In genomic region chr17:80146121-80147034, GRCh38 we compare ENCODE assay signal across 8 cellular contexts. TPM values are rescaled to one million over a fixed set of nuclear protein-coding genes. Genes with fewer than 3 reads are reported as not detected.
DNase-seq lines count a peak whose midpoint lies in the region; ATAC-seq, FAIRE-seq and TF ChIP-seq lines count a peak whose summit lies in the region.

No MANE protein-coding gene starts in this region.

- no peaks in the 10 kb centered on the region for H3K9me3 Mint-ChIP-seq in T-cell

- H3K36me3 Mint-ChIP-seq in T-cell = peaks cover 4% of the 10 kb centered on the region

- peak overlapping the region; percentile 96 for H3K27ac Mint-ChIP-seq in T-cell

- BruUV-seq in endothelial cell of umbilical vein (replicated peaks; lab: Mats Ljungman, UMichigan) = no TSS peak

- peaks cover 36 to 46% (median 42%) of the 10 kb centered on the region in 3 donors for H3K4me1 Mint-ChIP-seq in T-cell

- H4K20me1 ChIP-seq in DND-41 (ENCODE audit: insufficient read depth, low read length) (peaks cover 49% of the 10 kb centered on the region), endothelial cell of umbilical vein (replicated peaks; ENCODE audit: control insufficient read depth, extremely low read depth, insufficient read depth, low read length) (peaks cover 2% of the 10 kb centered on the region)

- DNase-seq in DND-41 = peak; percentile 31
- DNase-seq in GM20000 (ENCODE audit: low spot score) = peak; percentile 62
- no peak for DNase-seq in HL-60 (ENCODE audit: low read depth in 1 of 2, low spot score in 1 of 2)
- DNase-seq in T-cell = peak in 10 of 34 experiments; percentile 5 to 19 (median 10)
- DNase-seq in endothelial cell of umbilical vein (ENCODE audit: low read depth, low spot score) = peak; percentile 27
- DNase-seq in effector CD4-positive, alpha-beta T cell = no peak
- DNase-seq in activated CD4-positive, CD25-positive, alpha-beta regulatory T cell treated with anti-CD3 and anti-CD28 coated beads, Interleukin-2, amount 50 U/mL, for 72 hours = no peak

- H3K4me1 ChIP-seq in DND-41 (ENCODE audit: insufficient read depth, low read length) (peaks cover 52% of the 10 kb centered on the region), endothelial cell of umbilical vein (ENCODE audit: control insufficient read depth, extremely low read depth, insufficient read depth, low read length) (peaks cover 17% of the 10 kb centered on the region), muscle layer of colon (ENCODE audit: insufficient read depth, low read length) (peaks cover 16% of the 10 kb centered on the region)

- H3K9me1 ChIP-seq in endothelial cell of umbilical vein (replicated peaks; ENCODE audit: control insufficient read depth, extremely low read depth, insufficient read depth, low read length) = no peaks in the 10 kb centered on the region

- H3K4me2 ChIP-seq in DND-41 (ENCODE audit: insufficient read depth, low read length) (peak overlapping the region; percentile 88), endothelial cell of umbilical vein (ENCODE audit: insufficient read depth, low read length) (peak overlapping the region; percentile 86)

- no peaks in the 10 kb centered on the region for H3K27me3 ChIP-seq in DND-41 (ENCODE audit: insufficient read depth, low read length, poor library complexity)
- no peaks in the 10 kb centered on the region for H3K27me3 ChIP-seq in HL-60 (ENCODE audit: insufficient read depth, poor library complexity, severe bottlenecking)
- H3K27me3 ChIP-seq in endothelial cell of umbilical vein (ENCODE audit: control insufficient read depth in 2 of 2, insufficient read depth in 2 of 2, low read length in 2 of 2) = no peaks in the 10 kb centered on the region
- H3K27me3 ChIP-seq in muscle layer of colon (ENCODE audit: control insufficient read depth in 1 of 2, insufficient read depth in 2 of 2, low read length in 2 of 2) = no peaks in the 10 kb centered on the region

- POLR2A ChIA-PET in T-cell (lab: Charles Lee) (interaction anchor here in 1 of 2 donors (0.6 kb wide), 1 partner anchor 176 kb away, joined by 8 read pairs; no protein-coding TSS in a partner anchor), endothelial cell of umbilical vein (lab: Charles Lee) (interaction anchor here (0.6 to 1.6 kb wide), 5 partner anchors 10 to 249 kb away, joined by 3 to 7 read pairs (median 4); partner anchors contain the start of gene GAA)

- no peak for TF ChIP-seq POLR2A in endothelial cell of umbilical vein (IDR thresholded peaks at IDR 0.05; ENCODE audit: low read depth, low read length)

- H3K36me3 ChIP-seq in DND-41 (ENCODE audit: insufficient read depth, low read length) (peaks cover 44% of the 10 kb centered on the region), endothelial cell of umbilical vein (ENCODE audit: control insufficient read depth in 2 of 2, extremely low read depth in 1 of 2, insufficient read depth in 2 of 2, low read length in 2 of 2) (peaks cover 4 to 12% of the 10 kb centered on the region in 2 experiments), muscle layer of colon (ENCODE audit: insufficient read depth, low read length) (peaks cover 27% of the 10 kb centered on the region)

- CTCF ChIA-PET in T-cell (lab: Charles Lee) = interaction anchor here in 1 of 2 donors (0.6 to 1.5 kb wide), 3 partner anchors 45 to 973 kb away, joined by 3 to 6 read pairs (median 3); partner anchors contain the start of gene GAA
- CTCF ChIA-PET in endothelial cell of umbilical vein (lab: Charles Lee) = interaction anchor here (0.9 to 1.5 kb wide), 7 partner anchors 22 to 140 kb away, joined by 3 to 7 read pairs (median 4); partner anchors contain the start of gene GAA

- H3K9me3 ChIP-seq in DND-41 (ENCODE audit: insufficient read depth, low read length, severe bottlenecking) (no peaks in the 10 kb centered on the region), endothelial cell of umbilical vein (replicated peaks; ENCODE audit: control insufficient read depth, insufficient read depth, low read length) (no peaks in the 10 kb centered on the region), muscle layer of colon (ENCODE audit: low read length) (no peaks in the 10 kb centered on the region)

- peak overlapping the region; percentile 79 for H2AFZ ChIP-seq in DND-41 (ENCODE audit: low read depth, low read length)
- H2AFZ ChIP-seq in endothelial cell of umbilical vein (ENCODE audit: low read depth, low read length) = peak overlapping the region; percentile 10

- peaks cover 70% of the 10 kb centered on the region for H3K79me2 ChIP-seq in DND-41 (ENCODE audit: insufficient read depth, low read length)
- peaks cover 42% of the 10 kb centered on the region for H3K79me2 ChIP-seq in endothelial cell of umbilical vein (ENCODE audit: control insufficient read depth, insufficient read depth, low read length)

- peak overlapping the region; percentile 89 for H3K9ac ChIP-seq in DND-41 (ENCODE audit: low read depth, low read length)
- H3K9ac ChIP-seq in endothelial cell of umbilical vein (replicated peaks; ENCODE audit: extremely low read depth, insufficient read depth, low read length) = peak overlapping the region; percentile 61
- H3K9ac ChIP-seq in muscle layer of colon (ENCODE audit: low read length) = peak overlapping the region; percentile 51

- dilution Hi-C loops in endothelial cell of umbilical vein (cut with MboI; ENCODE audit: extremely low pct_ligation_motif_present, low sequenced_read_pairs) = no loop called here

- H3K4me3 ChIP-seq in DND-41 (ENCODE audit: low read depth in 1 of 2, low read length in 2 of 2) = peak overlapping the region; percentile 74 to 91
- peak overlapping the region; percentile 90 for H3K4me3 ChIP-seq in HL-60 (replicated peaks; ENCODE audit: insufficient read depth, low read length)
- peak overlapping the region; percentile 61 to 76 (median 68) for H3K4me3 ChIP-seq in endothelial cell of umbilical vein (replicated peaks in 1 of 3; ENCODE audit: insufficient read depth in 1 of 3, low read depth in 1 of 3, low read length in 3 of 3)
- H3K4me3 ChIP-seq in muscle layer of colon (ENCODE audit: low read depth in 1 of 2, low read length in 2 of 2) = peak overlapping the region; percentile 90 to 99

- ATAC-seq in DND-41 (ENCODE audit: insufficient read depth, low read depth) (peak; percentile 7; the same call in 1 of the 3 replicates), T-cell (replicated peaks in 1 of 4) (peak; percentile 1 to 21 (median 2))

- peak overlapping the region; percentile 82 for H3K27ac ChIP-seq in DND-41 (ENCODE audit: low read length)
- peak overlapping the region; percentile 82 for H3K27ac ChIP-seq in HL-60 (replicated peaks)
- peak overlapping the region; percentile 8 for H3K27ac ChIP-seq in endothelial cell of umbilical vein (ENCODE audit: insufficient read depth, low read depth, low read length)
- peak overlapping the region; percentile 85 for H3K27ac ChIP-seq in muscle layer of colon (ENCODE audit: low read depth, low read length)

- peak overlapping the region; percentile 96 to 99 (median 99) for H3K4me3 Mint-ChIP-seq in T-cell

- no peaks in the 10 kb centered on the region for H3K27me3 Mint-ChIP-seq in T-cell

- no peak for TF ChIP-seq CTCF in DND-41 (IDR thresholded peaks at IDR 0.05; ENCODE audit: borderline replicate concordance, extremely low read depth, low read length, poor library complexity, severe bottlenecking)
- TF ChIP-seq CTCF in GM20000 (IDR thresholded peaks at IDR 0.05; ENCODE audit: extremely low read depth, missing control alignments) = no peak
- TF ChIP-seq CTCF in HL-60 (IDR thresholded peaks at IDR 0.05; ENCODE audit: insufficient read depth, low read length) = no peak
- no peak for TF ChIP-seq CTCF in endothelial cell of umbilical vein (IDR thresholded peaks at IDR 0.05; ENCODE audit: extremely low read depth in 1 of 2, insufficient read depth in 1 of 2, low read depth in 1 of 2, low read length in 2 of 2)

- peak; percentile 59 for FAIRE-seq in endothelial cell of umbilical vein (lab: Jason Lieb, UNC)

- intact Hi-C loops in endothelial cell of umbilical vein (cut with micrococcal nuclease) = loop anchor here (1.0 to 5.0 kb wide), 5 partner anchors 32 to 116 kb away; partner anchors contain the start of genes CCDC40 and RNF213

TF ChIP-seq in endothelial cell of umbilical vein, 7 proteins besides CTCF, POLR2A, EP300 and RAD21 (continues in another document):
- TF ChIP-seq MYC (IDR thresholded peaks at IDR 0.05; ENCODE audit: low read depth, low read length) = no peak
- no peak for TF ChIP-seq GATA2 (IDR thresholded peaks at IDR 0.05; ENCODE audit: insufficient read depth, insufficient read length, low read depth, low read length)
- TF ChIP-seq EZH2 (IDR thresholded peaks at IDR 0.05; ENCODE audit: borderline replicate concordance, low read depth, low read length, severe bottlenecking) = no peak

RNA-seq across cellular contexts. Expression of gene EIF4A3, which starts 0.6 kb away (rescaled TPM):
- total RNA-seq in T-cell (100 to 1,000 TPM in 1 of 5 donors, 10 to 100 TPM in 4; 70.1 to 105 (median 71.4) TPM), endothelial cell of umbilical vein (90.4 and 93.8 TPM in 2 replicates)
- 80.3 and 94.5 TPM in 2 replicates for polyA plus RNA-seq in endothelial cell of umbilical vein
- 88.7 and 101 TPM in 2 replicates for polyA plus RNA-seq in endothelial cell of umbilical vein (2011; cell fraction: cytosol; rRNA removed)
- 59.0 and 72.1 TPM in 2 replicates for polyA plus RNA-seq in endothelial cell of umbilical vein (2011; cell fraction: nucleus; rRNA removed)
- polyA plus RNA-seq in endothelial cell of umbilical vein (2012) = 80.3 and 115 TPM in 2 replicates
- polyA minus RNA-seq in endothelial cell of umbilical vein = 64.9 and 74.4 TPM in 2 replicates
- polyA minus RNA-seq in endothelial cell of umbilical vein (2011; cell fraction: cytosol; rRNA and poly(A)+ RNA removed) = 67.0 TPM
- 19.9 and 23.8 TPM in 2 replicates for polyA minus RNA-seq in endothelial cell of umbilical vein (2011; cell fraction: nucleus; rRNA and poly(A)+ RNA removed)

RNA-seq across cellular contexts. Expression of gene CARD14, which starts 23.5 kb away (rescaled TPM):
- total RNA-seq in T-cell (under 1 TPM in 2 of 5 donors, not detected in 3; 0.06 to 0.10 TPM), endothelial cell of umbilical vein (not detected in 2 replicates)
- polyA plus RNA-seq in endothelial cell of umbilical vein = not detected in 2 replicates
- polyA plus RNA-seq in endothelial cell of umbilical vein (2011; cell fraction: cytosol; rRNA removed) = not detected in 2 replicates
- 0.11 TPM in 1 of 2 replicates, not detected in the other for polyA plus RNA-seq in endothelial cell of umbilical vein (2011; cell fraction: nucleus; rRNA removed)
- polyA plus RNA-seq in endothelial cell of umbilical vein (2012) = 0.16 and 0.27 TPM in 2 replicates
- polyA minus RNA-seq in endothelial cell of umbilical vein = not detected in 2 replicates
- 3.8 TPM for polyA minus RNA-seq in endothelial cell of umbilical vein (2011; cell fraction: cytosol; rRNA and poly(A)+ RNA removed)
- 0.19 TPM in 1 of 2 replicates, not detected in the other for polyA minus RNA-seq in endothelial cell of umbilical vein (2011; cell fraction: nucleus; rRNA and poly(A)+ RNA removed)

RNA-seq across cellular contexts. Expression of gene GAA, which starts 45.0 kb away (rescaled TPM):
- total RNA-seq in T-cell (10 to 100 TPM; 32.0 to 47.2 (median 42.1) TPM), endothelial cell of umbilical vein (45.9 and 49.7 TPM in 2 replicates)
- 26.3 and 29.8 TPM in 2 replicates for polyA plus RNA-seq in endothelial cell of umbilical vein
- polyA plus RNA-seq in endothelial cell of umbilical vein (2011; cell fraction: cytosol; rRNA removed) = 14.9 and 20.8 TPM in 2 replicates
- 45.7 and 62.2 TPM in 2 replicates for polyA plus RNA-seq in endothelial cell of umbilical vein (2011; cell fraction: nucleus; rRNA removed)
- polyA plus RNA-seq in endothelial cell of umbilical vein (2012) = 22.0 and 59.8 TPM in 2 replicates
- polyA minus RNA-seq in endothelial cell of umbilical vein = 9.2 and 9.4 TPM in 2 replicates
- 12.7 TPM for polyA minus RNA-seq in endothelial cell of umbilical vein (2011; cell fraction: cytosol; rRNA and poly(A)+ RNA removed)
- 7.7 and 20.7 TPM in 2 replicates for polyA minus RNA-seq in endothelial cell of umbilical vein (2011; cell fraction: nucleus; rRNA and poly(A)+ RNA removed)

Comparison
In these comparisons a context has a peak if more than half of its experiments do, and no peak if none do; other contexts are left out.
1. DNase-seq: peak in DND-41 (single experiment), GM20000 (single experiment) and endothelial cell of umbilical vein (single experiment); none in HL-60 (0 of 2), effector CD4-positive, alpha-beta T cell (single experiment) and activated CD4-positive, CD25-positive, alpha-beta regulatory T cell treated with anti-CD3 and anti-CD28 coated beads, Interleukin-2, amount 50 U/mL, for 72 hours (single experiment).
2. H3K27ac ChIP-seq: peak in every context shown above with its lines; median percentile 85 in muscle layer of colon; 82 in DND-41; 82 in HL-60; 8 in endothelial cell of umbilical vein.
3. Peak in every context shown above with its lines, with median percentiles within 50 percentile points of each other: H3K4me3 ChIP-seq and H3K9ac ChIP-seq.